ENCODE assay signal across 7 cellular contexts in genomic region chr17:40355123-40355803, GRCh38. TPM values are rescaled to one million over a fixed set of nuclear protein-coding genes. Genes with fewer than 3 reads are reported as not detected.
DNase-seq lines count a peak whose midpoint lies in the region; ATAC-seq and TF ChIP-seq lines count a peak whose summit lies in the region.

No MANE protein-coding gene starts in this region.

- peaks cover 4% of the 10 kb centered on the region for H3K79me2 ChIP-seq in mesendoderm (ENCODE audit: control insufficient read depth, insufficient read depth, low read length)

- no peak overlapping the region for H3K23ac ChIP-seq in mesendoderm (ENCODE audit: low read length)

- H3K18ac ChIP-seq in mesendoderm (ENCODE audit: low read length): no peak overlapping the region

- no peak overlapping the region for H4K5ac ChIP-seq in mesendoderm (ENCODE audit: low read length)

- H3K4ac ChIP-seq in mesendoderm (ENCODE audit: low read depth, low read length): no peak overlapping the region

- H3K4me1 ChIP-seq in mesendoderm (ENCODE audit: control insufficient read depth, low read depth, low read length): peaks cover 11% of the 10 kb centered on the region

- peak; percentile 31 for DNase-seq in NCI-H1105 (lab: John Stamatoyannopoulos, UW)
- DNase-seq in activated CD4-positive, alpha-beta T cell treated with anti-CD3 and anti-CD28 coated beads, Interleukin-2, amount 50 U/mL, for 1 hour: peak; percentile 81
- peak; percentile 85 for DNase-seq in coronary artery (ENCODE audit: low spot score)
- peak; percentile 79 for DNase-seq in mesendoderm
- peak; percentile 60 to 62 for DNase-seq in stimulated activated CD8-positive, alpha-beta memory T cell treated with anti-CD3 and anti-CD28 coated beads, Interleukin-2, amount 100 ng/mL, for 1 hour (ENCODE audit: low read depth in 2 of 2)

- peaks cover 4% of the 10 kb centered on the region for H3K36me3 ChIP-seq in mesendoderm (ENCODE audit: control insufficient read depth, insufficient read depth, low read length)

- H3K4me2 ChIP-seq in mesendoderm (ENCODE audit: low read length): no peak overlapping the region

- ATAC-seq in GM18867 (IDR thresholded peaks at IDR 0.05; ENCODE audit: unreplicated experiment): no peak

- no CpG with 5 or more reads among the region's 29 CpGs for WGBS in mesendoderm (ENCODE audit: extremely low coverage, insufficient coverage, low lambda C conversion rate)

- H2BK120ac ChIP-seq in mesendoderm (ENCODE audit: low read depth, low read length): no peak overlapping the region

- H3K9ac ChIP-seq in mesendoderm (ENCODE audit: low read length): no peak overlapping the region

- H3K4me3 ChIP-seq in coronary artery (no peak overlapping the region), mesendoderm (ENCODE audit: low read length) (no peak overlapping the region)

- no peak overlapping the region for H2BK5ac ChIP-seq in mesendoderm (ENCODE audit: low read length)

- peak overlapping the region in 1 of 2 donors; percentile 71 for H3K27ac ChIP-seq in coronary artery
- no peak overlapping the region for H3K27ac ChIP-seq in mesendoderm (ENCODE audit: low read depth, low read length)

- TF ChIP-seq CTCF in GM12874 (IDR thresholded peaks at IDR 0.05; ENCODE audit: insufficient read depth, low read depth, low read length): peak; percentile 94
- TF ChIP-seq CTCF in coronary artery (IDR thresholded peaks at IDR 0.05): peak; percentile 97

- H2AK5ac ChIP-seq in mesendoderm (ENCODE audit: low read length): no peak overlapping the region

- no peak overlapping the region for H4K8ac ChIP-seq in mesendoderm (ENCODE audit: low read depth, low read length)

- H3K56ac ChIP-seq in mesendoderm (ENCODE audit: low read length): no peak overlapping the region

- H3K27me3 ChIP-seq in mesendoderm (ENCODE audit: insufficient read depth, low read length, poor library complexity): no peaks in the 10 kb centered on the region

- peaks cover 8% of the 10 kb centered on the region for H3K79me1 ChIP-seq in mesendoderm (ENCODE audit: low read length)

- no peak overlapping the region for H2BK15ac ChIP-seq in mesendoderm (replicated peaks; ENCODE audit: low read depth)

RNA-seq across cellular contexts. Expression of gene GJD3, which starts 9.3 kb away (rescaled TPM):
- not detected for polyA plus RNA-seq in mesendoderm (2013, experiment 1 of 2)
- polyA plus RNA-seq in mesendoderm (2013, experiment 2 of 2): not detected

RNA-seq across cellular contexts. Expression of gene RARA, which starts 46.3 kb away (rescaled TPM):
- polyA plus RNA-seq in mesendoderm (2013, experiment 1 of 2): 30.6 TPM
- polyA plus RNA-seq in mesendoderm (2013, experiment 2 of 2): 29.9 TPM

Comparison
In these comparisons a context has a peak if more than half of its experiments do, and no peak if none do; other contexts are left out.
1. DNase-seq: peak in every context shown above with its lines; median percentile 85 in coronary artery; 81 in activated CD4-positive, alpha-beta T cell treated with anti-CD3 and anti-CD28 coated beads, Interleukin-2, amount 50 U/mL, for 1 hour; 79 in mesendoderm; 61 in stimulated activated CD8-positive, alpha-beta memory T cell treated with anti-CD3 and anti-CD28 coated beads, Interleukin-2, amount 100 ng/mL, for 1 hour; 31 in NCI-H1105.